1 cellular context compared by ENCODE assay signal in the genomic region with DNA sequence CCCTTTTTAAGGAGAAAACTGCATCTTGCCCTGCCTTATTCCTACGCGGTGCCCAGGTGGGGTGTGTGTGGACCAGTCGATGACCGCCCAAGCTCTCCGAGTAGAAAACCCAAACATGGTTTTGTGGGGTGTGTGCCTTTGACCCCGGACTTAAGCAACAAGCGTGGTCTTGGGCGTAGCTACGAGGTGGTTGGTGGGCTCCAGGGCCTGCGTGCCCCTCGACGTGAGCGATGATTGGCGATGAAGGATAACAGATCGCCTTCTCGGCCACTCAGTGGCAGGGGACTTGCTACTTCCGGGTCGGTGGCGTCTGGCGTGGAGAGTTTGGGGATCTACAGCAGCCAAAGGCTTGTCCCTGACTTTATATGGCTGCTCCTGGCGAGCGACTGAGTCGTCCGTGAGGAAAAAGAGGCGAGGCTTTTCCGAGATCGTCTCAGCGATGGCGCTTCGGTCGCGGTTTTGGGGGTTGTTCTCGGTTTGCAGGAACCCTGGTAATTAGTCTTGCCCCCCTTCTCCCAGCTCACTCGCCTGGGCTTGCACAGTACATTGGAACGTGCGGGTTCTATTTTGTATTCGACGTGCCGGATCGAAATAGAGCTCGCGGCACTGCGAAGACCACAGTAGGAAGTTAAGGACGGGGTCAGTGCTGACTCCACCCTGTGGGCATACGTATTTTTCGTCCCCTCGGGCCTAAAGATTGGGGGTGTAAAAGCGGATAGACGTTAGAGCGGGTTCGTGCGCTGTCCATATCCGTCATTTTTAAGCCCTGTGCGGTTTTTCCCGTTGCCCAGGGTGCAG.
A peak's percentile ranks its signal among the peaks of the same experiment; 100 is the strongest.
TF ChIP-seq lines count a peak whose summit lies in the region.

A gene (plus strand): TSS at position 319 of the 798 bp plus-strand sequence. CDS start 121 bp downstream, at position 440.

TF ChIP-seq in HEK293, 187 proteins besides CTCF, POLR2A, EP300 and RAD21 (continued from another document and continues in another):
- TF ChIP-seq SP2 (tag by site-specific recombination; IDR thresholded peaks at IDR 0.05) (peak; percentile 90), GLIS2 (tag by site-specific recombination; IDR thresholded peaks at IDR 0.05) (0 out of 2 replicates have a peak, but pooled peaks have one; percentile 19), ZNF311 (tag by site-specific recombination; IDR thresholded peaks at IDR 0.05; ENCODE audit: borderline replicate concordance) (no peak), ZNF341 (tag by site-specific recombination; IDR thresholded peaks at IDR 0.05; ENCODE audit: low read depth) (no peak; the same call in 1 of the 2 replicates), TRIM28 (IDR thresholded peaks at IDR 0.05; ENCODE audit: borderline replicate concordance, low read length) (no peak), ZNF629 (tag by site-specific recombination; IDR thresholded peaks at IDR 0.05) (no peak; the same call in 1 of the 2 replicates), ZNF501 (tag by site-specific recombination; IDR thresholded peaks at IDR 0.05) (peak; percentile 20; the same call in 1 of the 2 replicates), ZNF133 (tag by site-specific recombination; IDR thresholded peaks at IDR 0.05) (no peak), SCRT2 (tag by site-specific recombination; IDR thresholded peaks at IDR 0.05) (no peak), ZNF114 (tag by site-specific recombination; IDR thresholded peaks at IDR 0.05) (no peak), ZNF571 (tag by site-specific recombination; IDR thresholded peaks at IDR 0.05) (no peak), SETDB1 (IDR thresholded peaks at IDR 0.05; ENCODE audit: insufficient read length, low read length) (no peak), ZNF366 (tag by site-specific recombination; conservative IDR thresholded peaks at IDR 0.05) (no peak), KLF7 (tag by site-specific recombination; IDR thresholded peaks at IDR 0.05; ENCODE audit: borderline replicate concordance) (0 out of 2 replicates have a peak, but pooled peaks have one; percentile 13), ZNF660 (tag by site-specific recombination; IDR thresholded peaks at IDR 0.05) (no peak), HOXD13 (CRISPR knock-in tag; IDR thresholded peaks at IDR 0.05; ENCODE audit: borderline replicate concordance) (peak; percentile 24; the same call in 1 of the 2 replicates), ZNF521 (tag by site-specific recombination; IDR thresholded peaks at IDR 0.05) (no peak), ZNF19 (tag by site-specific recombination; IDR thresholded peaks at IDR 0.05; ENCODE audit: low read depth) (no peak), ZNF548 (tag by site-specific recombination; IDR thresholded peaks at IDR 0.05) (no peak), ZNF610 (tag by site-specific recombination; IDR thresholded peaks at IDR 0.05; ENCODE audit: borderline replicate concordance) (0 out of 2 replicates have a peak, but pooled peaks have one; percentile 19), YY2 (tag by site-specific recombination; IDR thresholded peaks at IDR 0.05) (no peak), ZNF223 (tag by site-specific recombination; IDR thresholded peaks at IDR 0.05) (no peak), ZNF529 (tag by site-specific recombination; IDR thresholded peaks at IDR 0.05; ENCODE audit: insufficient replicate concordance) (no peak), ZNF239 (tag by site-specific recombination; IDR thresholded peaks at IDR 0.05) (no peak), ZNF514 (tag by site-specific recombination; IDR thresholded peaks at IDR 0.05) (no peak), ZNF155 (tag by site-specific recombination; IDR thresholded peaks at IDR 0.05) (no peak), KLF10 (tag by site-specific recombination; IDR thresholded peaks at IDR 0.05) (peak; percentile 63; the same call in 1 of the 2 replicates), ZNF391 (tag by site-specific recombination; IDR thresholded peaks at IDR 0.05; ENCODE audit: borderline replicate concordance, low read depth) (no peak)
- TF ChIP-seq, protein P1, sequence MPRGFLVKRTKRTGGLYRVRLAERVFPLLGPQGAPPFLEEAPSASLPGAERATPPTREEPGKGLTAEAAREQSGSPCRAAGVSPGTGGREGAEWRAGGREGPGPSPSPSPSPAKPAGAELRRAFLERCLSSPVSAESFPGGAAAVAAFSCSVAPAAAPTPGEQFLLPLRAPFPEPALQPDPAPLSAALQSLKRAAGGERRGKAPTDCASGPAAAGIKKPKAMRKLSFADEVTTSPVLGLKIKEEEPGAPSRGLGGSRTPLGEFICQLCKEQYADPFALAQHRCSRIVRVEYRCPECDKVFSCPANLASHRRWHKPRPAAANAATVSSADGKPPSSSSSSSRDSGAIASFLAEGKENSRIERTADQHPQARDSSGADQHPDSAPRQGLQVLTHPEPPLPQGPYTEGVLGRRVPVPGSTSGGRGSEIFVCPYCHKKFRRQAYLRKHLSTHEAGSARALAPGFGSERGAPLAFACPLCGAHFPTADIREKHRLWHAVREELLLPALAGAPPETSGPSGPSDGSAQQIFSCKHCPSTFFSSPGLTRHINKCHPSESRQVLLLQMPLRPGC (tag by site-specific recombination; IDR thresholded peaks at IDR 0.05) = no peak
- TF ChIP-seq, protein P2, sequence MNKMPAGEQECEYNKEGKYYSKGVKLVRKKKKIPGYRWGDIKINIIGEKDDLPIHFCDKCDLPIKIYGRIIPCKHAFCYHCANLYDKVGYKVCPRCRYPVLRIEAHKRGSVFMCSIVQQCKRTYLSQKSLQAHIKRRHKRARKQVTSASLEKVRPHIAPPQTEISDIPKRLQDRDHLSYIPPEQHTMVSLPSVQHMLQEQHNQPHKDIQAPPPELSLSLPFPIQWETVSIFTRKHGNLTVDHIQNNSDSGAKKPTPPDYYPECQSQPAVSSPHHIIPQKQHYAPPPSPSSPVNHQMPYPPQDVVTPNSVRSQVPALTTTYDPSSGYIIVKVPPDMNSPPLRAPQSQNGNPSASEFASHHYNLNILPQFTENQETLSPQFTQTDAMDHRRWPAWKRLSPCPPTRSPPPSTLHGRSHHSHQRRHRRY (tag by site-specific recombination; IDR thresholded peaks at IDR 0.05) = no peak
- TF ChIP-seq, protein P3, sequence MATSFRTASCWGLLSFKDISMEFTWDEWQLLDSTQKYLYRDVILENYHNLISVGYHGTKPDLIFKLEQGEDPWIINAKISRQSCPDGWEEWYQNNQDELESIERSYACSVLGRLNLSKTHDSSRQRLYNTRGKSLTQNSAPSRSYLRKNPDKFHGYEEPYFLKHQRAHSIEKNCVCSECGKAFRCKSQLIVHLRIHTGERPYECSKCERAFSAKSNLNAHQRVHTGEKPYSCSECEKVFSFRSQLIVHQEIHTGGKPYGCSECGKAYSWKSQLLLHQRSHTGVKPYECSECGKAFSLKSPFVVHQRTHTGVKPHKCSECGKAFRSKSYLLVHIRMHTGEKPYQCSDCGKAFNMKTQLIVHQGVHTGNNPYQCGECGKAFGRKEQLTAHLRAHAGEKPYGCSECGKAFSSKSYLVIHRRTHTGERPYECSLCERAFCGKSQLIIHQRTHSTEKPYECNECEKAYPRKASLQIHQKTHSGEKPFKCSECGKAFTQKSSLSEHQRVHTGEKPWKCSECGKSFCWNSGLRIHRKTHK (tag by site-specific recombination; IDR thresholded peaks at IDR 0.05) = no peak
- TF ChIP-seq, protein P4, sequence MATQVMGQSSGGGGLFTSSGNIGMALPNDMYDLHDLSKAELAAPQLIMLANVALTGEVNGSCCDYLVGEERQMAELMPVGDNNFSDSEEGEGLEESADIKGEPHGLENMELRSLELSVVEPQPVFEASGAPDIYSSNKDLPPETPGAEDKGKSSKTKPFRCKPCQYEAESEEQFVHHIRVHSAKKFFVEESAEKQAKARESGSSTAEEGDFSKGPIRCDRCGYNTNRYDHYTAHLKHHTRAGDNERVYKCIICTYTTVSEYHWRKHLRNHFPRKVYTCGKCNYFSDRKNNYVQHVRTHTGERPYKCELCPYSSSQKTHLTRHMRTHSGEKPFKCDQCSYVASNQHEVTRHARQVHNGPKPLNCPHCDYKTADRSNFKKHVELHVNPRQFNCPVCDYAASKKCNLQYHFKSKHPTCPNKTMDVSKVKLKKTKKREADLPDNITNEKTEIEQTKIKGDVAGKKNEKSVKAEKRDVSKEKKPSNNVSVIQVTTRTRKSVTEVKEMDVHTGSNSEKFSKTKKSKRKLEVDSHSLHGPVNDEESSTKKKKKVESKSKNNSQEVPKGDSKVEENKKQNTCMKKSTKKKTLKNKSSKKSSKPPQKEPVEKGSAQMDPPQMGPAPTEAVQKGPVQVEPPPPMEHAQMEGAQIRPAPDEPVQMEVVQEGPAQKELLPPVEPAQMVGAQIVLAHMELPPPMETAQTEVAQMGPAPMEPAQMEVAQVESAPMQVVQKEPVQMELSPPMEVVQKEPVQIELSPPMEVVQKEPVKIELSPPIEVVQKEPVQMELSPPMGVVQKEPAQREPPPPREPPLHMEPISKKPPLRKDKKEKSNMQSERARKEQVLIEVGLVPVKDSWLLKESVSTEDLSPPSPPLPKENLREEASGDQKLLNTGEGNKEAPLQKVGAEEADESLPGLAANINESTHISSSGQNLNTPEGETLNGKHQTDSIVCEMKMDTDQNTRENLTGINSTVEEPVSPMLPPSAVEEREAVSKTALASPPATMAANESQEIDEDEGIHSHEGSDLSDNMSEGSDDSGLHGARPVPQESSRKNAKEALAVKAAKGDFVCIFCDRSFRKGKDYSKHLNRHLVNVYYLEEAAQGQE (tag by site-specific recombination; IDR thresholded peaks at IDR 0.05) = peak; percentile 51; the same call in 1 of the 2 replicates
- TF ChIP-seq, protein P5, sequence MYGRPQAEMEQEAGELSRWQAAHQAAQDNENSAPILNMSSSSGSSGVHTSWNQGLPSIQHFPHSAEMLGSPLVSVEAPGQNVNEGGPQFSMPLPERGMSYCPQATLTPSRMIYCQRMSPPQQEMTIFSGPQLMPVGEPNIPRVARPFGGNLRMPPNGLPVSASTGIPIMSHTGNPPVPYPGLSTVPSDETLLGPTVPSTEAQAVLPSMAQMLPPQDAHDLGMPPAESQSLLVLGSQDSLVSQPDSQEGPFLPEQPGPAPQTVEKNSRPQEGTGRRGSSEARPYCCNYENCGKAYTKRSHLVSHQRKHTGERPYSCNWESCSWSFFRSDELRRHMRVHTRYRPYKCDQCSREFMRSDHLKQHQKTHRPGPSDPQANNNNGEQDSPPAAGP (tag by site-specific recombination; IDR thresholded peaks at IDR 0.05) = 0 out of 2 replicates have a peak, but pooled peaks have one; percentile 41
- TF ChIP-seq, protein P6, sequence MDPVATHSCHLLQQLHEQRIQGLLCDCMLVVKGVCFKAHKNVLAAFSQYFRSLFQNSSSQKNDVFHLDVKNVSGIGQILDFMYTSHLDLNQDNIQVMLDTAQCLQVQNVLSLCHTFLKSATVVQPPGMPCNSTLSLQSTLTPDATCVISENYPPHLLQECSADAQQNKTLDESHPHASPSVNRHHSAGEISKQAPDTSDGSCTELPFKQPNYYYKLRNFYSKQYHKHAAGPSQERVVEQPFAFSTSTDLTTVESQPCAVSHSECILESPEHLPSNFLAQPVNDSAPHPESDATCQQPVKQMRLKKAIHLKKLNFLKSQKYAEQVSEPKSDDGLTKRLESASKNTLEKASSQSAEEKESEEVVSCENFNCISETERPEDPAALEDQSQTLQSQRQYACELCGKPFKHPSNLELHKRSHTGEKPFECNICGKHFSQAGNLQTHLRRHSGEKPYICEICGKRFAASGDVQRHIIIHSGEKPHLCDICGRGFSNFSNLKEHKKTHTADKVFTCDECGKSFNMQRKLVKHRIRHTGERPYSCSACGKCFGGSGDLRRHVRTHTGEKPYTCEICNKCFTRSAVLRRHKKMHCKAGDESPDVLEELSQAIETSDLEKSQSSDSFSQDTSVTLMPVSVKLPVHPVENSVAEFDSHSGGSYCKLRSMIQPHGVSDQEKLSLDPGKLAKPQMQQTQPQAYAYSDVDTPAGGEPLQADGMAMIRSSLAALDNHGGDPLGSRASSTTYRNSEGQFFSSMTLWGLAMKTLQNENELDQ (tag by site-specific recombination; IDR thresholded peaks at IDR 0.05; ENCODE audit: low read depth) = no peak
- TF ChIP-seq, protein P7, sequence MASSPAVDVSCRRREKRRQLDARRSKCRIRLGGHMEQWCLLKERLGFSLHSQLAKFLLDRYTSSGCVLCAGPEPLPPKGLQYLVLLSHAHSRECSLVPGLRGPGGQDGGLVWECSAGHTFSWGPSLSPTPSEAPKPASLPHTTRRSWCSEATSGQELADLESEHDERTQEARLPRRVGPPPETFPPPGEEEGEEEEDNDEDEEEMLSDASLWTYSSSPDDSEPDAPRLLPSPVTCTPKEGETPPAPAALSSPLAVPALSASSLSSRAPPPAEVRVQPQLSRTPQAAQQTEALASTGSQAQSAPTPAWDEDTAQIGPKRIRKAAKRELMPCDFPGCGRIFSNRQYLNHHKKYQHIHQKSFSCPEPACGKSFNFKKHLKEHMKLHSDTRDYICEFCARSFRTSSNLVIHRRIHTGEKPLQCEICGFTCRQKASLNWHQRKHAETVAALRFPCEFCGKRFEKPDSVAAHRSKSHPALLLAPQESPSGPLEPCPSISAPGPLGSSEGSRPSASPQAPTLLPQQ (tag by site-specific recombination; IDR thresholded peaks at IDR 0.05) = no peak
- TF ChIP-seq, protein P8, sequence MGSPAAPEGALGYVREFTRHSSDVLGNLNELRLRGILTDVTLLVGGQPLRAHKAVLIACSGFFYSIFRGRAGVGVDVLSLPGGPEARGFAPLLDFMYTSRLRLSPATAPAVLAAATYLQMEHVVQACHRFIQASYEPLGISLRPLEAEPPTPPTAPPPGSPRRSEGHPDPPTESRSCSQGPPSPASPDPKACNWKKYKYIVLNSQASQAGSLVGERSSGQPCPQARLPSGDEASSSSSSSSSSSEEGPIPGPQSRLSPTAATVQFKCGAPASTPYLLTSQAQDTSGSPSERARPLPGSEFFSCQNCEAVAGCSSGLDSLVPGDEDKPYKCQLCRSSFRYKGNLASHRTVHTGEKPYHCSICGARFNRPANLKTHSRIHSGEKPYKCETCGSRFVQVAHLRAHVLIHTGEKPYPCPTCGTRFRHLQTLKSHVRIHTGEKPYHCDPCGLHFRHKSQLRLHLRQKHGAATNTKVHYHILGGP (tag by site-specific recombination; IDR thresholded peaks at IDR 0.05) = no peak
- TF ChIP-seq, protein P9, sequence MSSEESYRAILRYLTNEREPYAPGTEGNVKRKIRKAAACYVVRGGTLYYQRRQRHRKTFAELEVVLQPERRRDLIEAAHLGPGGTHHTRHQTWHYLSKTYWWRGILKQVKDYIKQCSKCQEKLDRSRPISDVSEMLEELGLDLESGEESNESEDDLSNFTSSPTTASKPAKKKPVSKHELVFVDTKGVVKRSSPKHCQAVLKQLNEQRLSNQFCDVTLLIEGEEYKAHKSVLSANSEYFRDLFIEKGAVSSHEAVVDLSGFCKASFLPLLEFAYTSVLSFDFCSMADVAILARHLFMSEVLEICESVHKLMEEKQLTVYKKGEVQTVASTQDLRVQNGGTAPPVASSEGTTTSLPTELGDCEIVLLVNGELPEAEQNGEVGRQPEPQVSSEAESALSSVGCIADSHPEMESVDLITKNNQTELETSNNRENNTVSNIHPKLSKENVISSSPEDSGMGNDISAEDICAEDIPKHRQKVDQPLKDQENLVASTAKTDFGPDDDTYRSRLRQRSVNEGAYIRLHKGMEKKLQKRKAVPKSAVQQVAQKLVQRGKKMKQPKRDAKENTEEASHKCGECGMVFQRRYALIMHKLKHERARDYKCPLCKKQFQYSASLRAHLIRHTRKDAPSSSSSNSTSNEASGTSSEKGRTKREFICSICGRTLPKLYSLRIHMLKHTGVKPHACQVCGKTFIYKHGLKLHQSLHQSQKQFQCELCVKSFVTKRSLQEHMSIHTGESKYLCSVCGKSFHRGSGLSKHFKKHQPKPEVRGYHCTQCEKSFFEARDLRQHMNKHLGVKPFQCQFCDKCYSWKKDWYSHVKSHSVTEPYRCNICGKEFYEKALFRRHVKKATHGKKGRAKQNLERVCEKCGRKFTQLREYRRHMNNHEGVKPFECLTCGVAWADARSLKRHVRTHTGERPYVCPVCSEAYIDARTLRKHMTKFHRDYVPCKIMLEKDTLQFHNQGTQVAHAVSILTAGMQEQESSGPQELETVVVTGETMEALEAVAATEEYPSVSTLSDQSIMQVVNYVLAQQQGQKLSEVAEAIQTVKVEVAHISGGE (tag by site-specific recombination; conservative IDR thresholded peaks at IDR 0.05; ENCODE audit: low read depth) = no peak; the same call in 1 of the 2 replicates
